8 cellular contexts compared by ENCODE assay signal in genomic region chr17:2710804-2711607, GRCh38. TPM values are rescaled to one million over a fixed set of nuclear protein-coding genes. Genes with fewer than 3 reads are reported as not detected.
DNase-seq lines count a peak whose midpoint lies in the region; ATAC-seq and TF ChIP-seq lines count a peak whose summit lies in the region.

No MANE protein-coding gene starts in this region.

- H3K36me3 Mint-ChIP-seq in CD14-positive monocyte = peaks cover 0 to 2% of the 10 kb centered on the region in 2 donors
- H3K36me3 Mint-ChIP-seq in progenitor cell of endocrine pancreas (ENCODE audit: insufficient read depth) = no peaks in the 10 kb centered on the region

- H3K9me3 Mint-ChIP-seq in CD14-positive monocyte = no peaks in the 10 kb centered on the region
- H3K9me3 Mint-ChIP-seq in progenitor cell of endocrine pancreas (ENCODE audit: low read depth) = no peaks in the 10 kb centered on the region

- H3K4me1 ChIP-seq in gastroesophageal sphincter = peaks cover 0 to 71% (median 41%) of the 10 kb centered on the region in 3 donors

- peaks cover 40% of the 10 kb centered on the region for H3K4me1 Mint-ChIP-seq in CD14-positive monocyte
- peaks cover 20% of the 10 kb centered on the region for H3K4me1 Mint-ChIP-seq in progenitor cell of endocrine pancreas (ENCODE audit: low read depth)

- H3K27ac Mint-ChIP-seq in CD14-positive monocyte (peak overlapping the region in 6 of 7 donors; percentile 35 to 88 (median 66)), progenitor cell of endocrine pancreas (no peak overlapping the region)

- no peaks in the 10 kb centered on the region for H3K27me3 ChIP-seq in gastroesophageal sphincter

- peak overlapping the region; percentile 74 to 85 for H3K4me3 ChIP-seq in gastroesophageal sphincter

- peaks cover 0 to 5% of the 10 kb centered on the region in 2 donors for H3K36me3 ChIP-seq in gastroesophageal sphincter

- no peaks in the 10 kb centered on the region for H3K9me3 ChIP-seq in gastroesophageal sphincter

- TF ChIP-seq CTCF in CD14-positive monocyte (IDR thresholded peaks at IDR 0.05) (no peak), gastroesophageal sphincter (IDR thresholded peaks at IDR 0.05) (no peak), progenitor cell of endocrine pancreas (IDR thresholded peaks at IDR 0.05; ENCODE audit: unreplicated experiment) (no peak)

- TF ChIP-seq POLR2A in gastroesophageal sphincter (IDR thresholded peaks at IDR 0.05) = no peak

- H3K4me3 Mint-ChIP-seq in CD14-positive monocyte (peak overlapping the region; percentile 85 to 86), progenitor cell of endocrine pancreas (ENCODE audit: low read depth) (peak overlapping the region; percentile 74)

- DNase-seq in CD14-positive monocyte (ENCODE audit: low spot score) (no peak), HuH-7 (ENCODE audit: low spot score) (peak; percentile 71), progenitor cell of endocrine pancreas (ENCODE audit: low spot score, unreplicated experiment) (no peak), NCI-H524 treated with DMSO at 0.1 percent for 48 hours (lab: John Stamatoyannopoulos, UW) (no peak)
- peak; percentile 41 for DNase-seq in activated T-cell treated with anti-CD3 and anti-CD28 coated beads, Interleukin-2, amount 50 U/mL, for 1 hour

- H3K27me3 Mint-ChIP-seq in CD14-positive monocyte (ENCODE audit: low read depth in 3 of 3) (no peaks in the 10 kb centered on the region), progenitor cell of endocrine pancreas (peaks cover 6% of the 10 kb centered on the region)

- intact Hi-C loops in CD14-positive monocyte (cut with micrococcal nuclease) = no loop called here

- H3K27ac ChIP-seq in gastroesophageal sphincter = peak overlapping the region; percentile 3 to 89 (median 84)

- TF ChIP-seq EP300 in gastroesophageal sphincter (IDR thresholded peaks at IDR 0.05) = no peak

- ATAC-seq in GM19467 (IDR thresholded peaks at IDR 0.05; ENCODE audit: unreplicated experiment) (peak; percentile 11), gastroesophageal sphincter (peak; percentile 4), GM19328 (IDR thresholded peaks at IDR 0.05; ENCODE audit: unreplicated experiment) (no peak)

- 20% methylated on average over 1 of the region's 82 CpGs; no CpG with 5 or more reads in 1 of the 2 donors for WGBS in gastroesophageal sphincter (ENCODE audit: low coverage in 1 of 2), 2 donors

RNA-seq across cellular contexts. Expression of gene CLUH, which starts 0.6 kb away (rescaled TPM):
- polyA plus RNA-seq in CD14-positive monocyte = 1 to 10 TPM; 1.6 to 4.2 TPM
- total RNA-seq in gastroesophageal sphincter = 10 to 100 TPM; 42.6 to 87.6 (median 52.9) TPM
- total RNA-seq in progenitor cell of endocrine pancreas = 40.2 and 46.9 TPM in 2 replicates

RNA-seq across cellular contexts. Expression of gene CCDC92B, which starts 38.4 kb away (rescaled TPM):
- polyA plus RNA-seq in CD14-positive monocyte = not detected
- total RNA-seq in gastroesophageal sphincter (under 1 TPM in 1 of 4 donors, not detected in 3; 0.08 TPM), progenitor cell of endocrine pancreas (0.87 and 1.3 TPM in 2 replicates)

Comparison
In these comparisons a context has a peak if more than half of its experiments do, and no peak if none do; other contexts are left out.
1. DNase-seq: peak in HuH-7 (single experiment) and activated T-cell treated with anti-CD3 and anti-CD28 coated beads, Interleukin-2, amount 50 U/mL, for 1 hour (single experiment); none in CD14-positive monocyte (single experiment), progenitor cell of endocrine pancreas (single experiment) and NCI-H524 treated with DMSO at 0.1 percent for 48 hours (single experiment).